8 cellular contexts compared by ENCODE assay signal in genomic region chr12:101829639-101830390, GRCh38. TPM values are rescaled to one million over a fixed set of nuclear protein-coding genes. Genes with fewer than 3 reads are reported as not detected.
DNase-seq lines count a peak whose midpoint lies in the region; ATAC-seq, FAIRE-seq and TF ChIP-seq lines count a peak whose summit lies in the region.

No MANE protein-coding gene starts in this region.

- peak overlapping the region; percentile 77 for H3K27ac ChIP-seq in K562 (ENCODE audit: extremely low read depth, low read depth, low read length)
- peak overlapping the region; percentile 87 to 93 for H3K27ac ChIP-seq in left lung
- H3K27ac ChIP-seq in thyroid gland, result peak overlapping the region in 2 of 3 donors; percentile 16 to 64

- intact Hi-C loops in K562 (cut with micrococcal nuclease), result loop anchor here (2.0 to 10.0 kb wide), 3 partner anchors 37 to 255 kb away; no protein-coding TSS in a partner anchor
- intact Hi-C loops in left lung (cut with DNase I), result loop anchor here (2.0 to 10.0 kb wide), 3 partner anchors 55 to 415 kb away; no protein-coding TSS in a partner anchor
- intact Hi-C loops in thyroid gland (cut with DNase I), result loop anchor here (5.0 kb wide), 2 partner anchors 38 to 53 kb away; no protein-coding TSS in a partner anchor

- H3K36me3 ChIP-seq in K562 (ENCODE audit: control insufficient read depth, insufficient read depth, low read length) (peaks cover 5% of the 10 kb centered on the region; the same call in 1 of the 3 replicates), left lung (no peaks in the 10 kb centered on the region), thyroid gland (no peaks in the 10 kb centered on the region)

- no peaks in the 10 kb centered on the region for H3K9me1 ChIP-seq in K562 (ENCODE audit: control insufficient read depth, insufficient read depth, low read length)

- H3K27me3 ChIP-seq in K562 (ENCODE audit: control insufficient read depth in 2 of 2, insufficient read depth in 2 of 2, low read length in 2 of 2), result no peaks in the 10 kb centered on the region
- no peaks in the 10 kb centered on the region for H3K27me3 ChIP-seq in left lung
- H3K27me3 ChIP-seq in thyroid gland, result no peaks in the 10 kb centered on the region

- peak overlapping the region; percentile 89 for H3K4me3 ChIP-seq in K562
- peak overlapping the region; percentile 81 to 82 for H3K4me3 ChIP-seq in left lung
- peak overlapping the region; percentile 16 to 83 (median 41) for H3K4me3 ChIP-seq in thyroid gland (replicated peaks in 1 of 3)

- H2AFZ ChIP-seq in K562 (ENCODE audit: low read depth, low read length), result peak overlapping the region; percentile 96

- CTCF ChIA-PET in K562 (lab: Yijun Ruan, JAX; ENCODE audit: low intra/inter-chr PET ratio), result interaction anchor here (0.6 to 3.1 kb wide), 4 partner anchors 10 to 677 kb away, joined by 3 to 23 read pairs (median 5); no protein-coding TSS in a partner anchor

- in situ Hi-C loops in K562 (cut with MboI), result loop anchor here (5.0 kb wide), 1 partner anchor 53 kb away; no protein-coding TSS in a partner anchor

- POLR2A ChIA-PET in K562 (lab: Yijun Ruan, JAX), result interaction anchor here (0.7 to 7.5 kb wide), 8 partner anchors 8 to 423 kb away, joined by 3 to 41 read pairs (median 3); partner anchors contain the start of genes ARL1 and DRAM1

- WGBS in K562 (ENCODE audit: insufficient coverage, low coverage, missing lambda C conversion rate), result 2% methylated on average over 13 of the region's 13 CpGs
- 8 to 10% methylated on average over 13 of the region's 13 CpGs for WGBS in thyroid gland, 2 donors

- peak in 2 of 3 experiments; percentile 51 to 58 for DNase-seq in NCI-H1417 (lab: John Stamatoyannopoulos, UW)
- DNase-seq in NCI-H1417 treated with DMSO at 0.1 percent for 48 hours (lab: John Stamatoyannopoulos, UW), result no peak
- peak; percentile 41 to 56 for DNase-seq in Kasumi-1 (lab: John Stamatoyannopoulos, UW)
- DNase-seq in K562 (ENCODE audit: extremely low read depth in 1 of 4, low spot score in 3 of 4), result peak in 1 of 4 experiments; percentile 47
- DNase-seq in left lung, result no peak
- DNase-seq in thyroid gland, result peak in 1 of 2 donors; percentile 21
- no peak for DNase-seq in hepatic stellate cell (ENCODE audit: low spot score)

- TF ChIP-seq RAD21 in K562 (CRISPR knock-in tag; conservative IDR thresholded peaks at IDR 0.05 in 1 of 2, IDR thresholded peaks at IDR 0.05 in 1 of 2), result no peak

- TF ChIP-seq CTCF in K562 (IDR thresholded peaks at IDR 0.05 in 2 of 3, conservative IDR thresholded peaks at IDR 0.05 in 1 of 3; ENCODE audit: insufficient read depth in 2 of 3, low read depth in 1 of 3, low read length in 3 of 3), result no peak
- TF ChIP-seq CTCF in left lung (IDR thresholded peaks at IDR 0.05), result no peak
- TF ChIP-seq CTCF in thyroid gland (IDR thresholded peaks at IDR 0.05), result peak in 1 of 6 experiments; percentile 12

- peak overlapping the region; percentile 91 for H3K4me2 ChIP-seq in K562 (ENCODE audit: insufficient read depth, low read length)

- peaks cover 52% of the 10 kb centered on the region for H3K79me2 ChIP-seq in K562 (ENCODE audit: control insufficient read depth, insufficient read depth, low read length)

- ATAC-seq in K562, result peak; percentile 12
- ATAC-seq in left lung, result peak; percentile 64
- no peak for ATAC-seq in GM21529 (IDR thresholded peaks at IDR 0.05; ENCODE audit: unreplicated experiment)

- peak; percentile 55 for FAIRE-seq in K562 (lab: Jason Lieb, UNC)

- no TSS peak for BruUV-seq in K562 (replicated peaks; lab: Mats Ljungman, UMichigan)

- no peaks in the 10 kb centered on the region for H4K20me1 ChIP-seq in K562 (replicated peaks; ENCODE audit: control insufficient read depth, insufficient read depth, low read length)

- TF ChIP-seq POLR2A in K562 (conservative IDR thresholded peaks at IDR 0.05) (no peak), thyroid gland (IDR thresholded peaks at IDR 0.05) (no peak)

- H3K9ac ChIP-seq in K562 (ENCODE audit: insufficient read depth in 1 of 2, low read depth in 2 of 2, low read length in 2 of 2), result peak overlapping the region; percentile 78 to 99

- H3K9me3 ChIP-seq in K562 (replicated peaks; ENCODE audit: control insufficient read depth, insufficient read depth, low read depth, low read length) (no peaks in the 10 kb centered on the region), left lung (no peaks in the 10 kb centered on the region), thyroid gland (no peaks in the 10 kb centered on the region)

- H3K4me1 ChIP-seq in K562 (replicated peaks in 1 of 2; ENCODE audit: control insufficient read depth in 2 of 2, insufficient read depth in 2 of 2, low read length in 2 of 2) (peaks cover 14 to 41% of the 10 kb centered on the region in 2 experiments), left lung (peaks cover 8 to 55% of the 10 kb centered on the region in 2 donors), thyroid gland (peaks cover 0 to 7% of the 10 kb centered on the region in 2 donors)

- no peak for TF ChIP-seq EP300 in K562 (IDR thresholded peaks at IDR 0.05; ENCODE audit: low read length)

RNA-seq across cellular contexts. Expression of gene GNPTAB, which starts 0.9 kb away (rescaled TPM):
- 40.1 and 95.2 TPM in 2 replicates for total RNA-seq in K562 (2011; cell fraction: chromatin; rRNA removed; ENCODE audit: low replicate concordance)
- total RNA-seq in K562 (2011; cell fraction: nucleolus; rRNA removed), result 19.5 and 22.0 TPM in 2 replicates
- total RNA-seq in K562 (2011; cell fraction: nucleoplasm; rRNA removed), result 60.6 and 98.6 TPM in 2 replicates
- 11.6 and 13.0 TPM in 2 replicates for total RNA-seq in K562 (2014; rRNA removed)
- 19.8 and 21.7 TPM in 2 replicates for total RNA-seq in K562 (2014; rRNA removed; fragmentation: Illumina TruSeq; extraction: Trizol)
- total RNA-seq in K562 (2015; rRNA removed; fragmentation: Illumina TruSeq; extraction: Trizol), result 23.2 and 23.3 TPM in 2 replicates
- total RNA-seq in K562 (2021), result 19.3 and 20.4 TPM in 2 replicates
- 16.3 and 23.2 TPM in 2 replicates for polyA plus RNA-seq in K562 (2011; rRNA removed)
- polyA plus RNA-seq in K562 (2011; cell fraction: cytosol; rRNA removed), result 5.1 and 11.1 TPM in 2 replicates
- 12.5 and 13.7 TPM in 2 replicates for polyA plus RNA-seq in K562 (2011; cell fraction: nucleus; rRNA removed)
- polyA plus RNA-seq in K562 (2012), result 15.6 and 18.6 TPM in 2 replicates
- 15.3 and 19.3 TPM in 2 replicates for polyA plus RNA-seq in K562 (2014; fragmentation: Illumina TruSeq; extraction: Trizol)
- polyA plus RNA-seq in K562 (2014; fragmentation: Nextera tagmentation; extraction: Ambion mirVana), result 1 to 10 TPM; 5.9 to 6.5 TPM
- 11.6 and 12.8 TPM in 2 replicates for polyA plus RNA-seq in K562 (2014; rRNA removed)
- polyA minus RNA-seq in K562 (2011; rRNA and poly(A)+ RNA removed), result 44.5 and 49.5 TPM in 2 replicates
- 12.1 and 14.2 TPM in 2 replicates for polyA minus RNA-seq in K562 (2011; cell fraction: cytosol; rRNA and poly(A)+ RNA removed)
- 18.2 and 24.9 TPM in 2 replicates for polyA minus RNA-seq in K562 (2011; cell fraction: nucleus; rRNA and poly(A)+ RNA removed)
- total RNA-seq in left lung, result 10 to 100 TPM; 64.8 to 68.9 TPM
- total RNA-seq in thyroid gland, result 10 to 100 TPM; 26.5 to 40.8 (median 36.6) TPM

RNA-seq across cellular contexts. Expression of gene DRAM1, which starts 47.6 kb away (rescaled TPM):
- 4.1 and 12.3 TPM in 2 replicates for total RNA-seq in K562 (2011; cell fraction: chromatin; rRNA removed; ENCODE audit: low replicate concordance)
- total RNA-seq in K562 (2011; cell fraction: nucleolus; rRNA removed), result 1.8 and 4.9 TPM in 2 replicates
- total RNA-seq in K562 (2011; cell fraction: nucleoplasm; rRNA removed), result 3.2 and 8.5 TPM in 2 replicates
- 1.4 and 2.1 TPM in 2 replicates for total RNA-seq in K562 (2014; rRNA removed)
- 4.2 and 4.3 TPM in 2 replicates for total RNA-seq in K562 (2014; rRNA removed; fragmentation: Illumina TruSeq; extraction: Trizol)
- total RNA-seq in K562 (2015; rRNA removed; fragmentation: Illumina TruSeq; extraction: Trizol), result 2.7 TPM in 2 replicates
- total RNA-seq in K562 (2021), result 2.9 and 4.2 TPM in 2 replicates
- 1.3 and 2.7 TPM in 2 replicates for polyA plus RNA-seq in K562 (2011; rRNA removed)
- polyA plus RNA-seq in K562 (2011; cell fraction: cytosol; rRNA removed), result 1.2 and 2.0 TPM in 2 replicates
- 0.27 and 0.58 TPM in 2 replicates for polyA plus RNA-seq in K562 (2011; cell fraction: nucleus; rRNA removed)
- polyA plus RNA-seq in K562 (2012), result 3.1 and 5.9 TPM in 2 replicates
- 2.9 and 3.3 TPM in 2 replicates for polyA plus RNA-seq in K562 (2014; fragmentation: Illumina TruSeq; extraction: Trizol)
- 1 to 10 TPM; 1.5 to 2.0 TPM for polyA plus RNA-seq in K562 (2014; fragmentation: Nextera tagmentation; extraction: Ambion mirVana)
- 2.2 and 2.7 TPM in 2 replicates for polyA plus RNA-seq in K562 (2014; rRNA removed)
- 1.7 and 4.0 TPM in 2 replicates for polyA minus RNA-seq in K562 (2011; rRNA and poly(A)+ RNA removed)
- 0.64 and 3.0 TPM in 2 replicates for polyA minus RNA-seq in K562 (2011; cell fraction: cytosol; rRNA and poly(A)+ RNA removed)
- polyA minus RNA-seq in K562 (2011; cell fraction: nucleus; rRNA and poly(A)+ RNA removed), result 0.22 and 2.4 TPM in 2 replicates
- 100 to 1,000 TPM; 115 to 167 TPM for total RNA-seq in left lung
- 10 to 100 TPM in 3 of 4 donors, 1 to 10 TPM in 1; 7.8 to 31.0 (median 14.1) TPM for total RNA-seq in thyroid gland

Comparison
In these comparisons a context has a peak if more than half of its experiments do, and no peak if none do; other contexts are left out.
1. DNase-seq: peak in NCI-H1417 (2 of 3) and Kasumi-1 (2 of 2); none in NCI-H1417 treated with DMSO at 0.1 percent for 48 hours (single experiment), left lung (0 of 2) and hepatic stellate cell (single experiment).
2. H3K27ac ChIP-seq: peak in every context shown above with its lines; median percentile 90 in left lung; 77 in K562; 40 in thyroid gland.
3. Peak in every context shown above with its lines, with median percentiles within 50 percentile points of each other: H3K4me3 ChIP-seq.